Comparison of ENCODE assay signal across 26 cellular contexts in genomic region chr10:27861781-27862180, GRCh38.
"Had no signal": no experiment of that assay in that cellular context is flagged by ENCODE, and none has a peak within 500 bp of the region (broad histone marks: within the 10 kb centered on the region; RNA-seq: fewer than 3 reads in every experiment).

No MANE protein-coding gene starts in this region.

- ATAC-seq: natural killer cell; psoas muscle; right lobe of liver; stimulated activated memory B cell treated with anti-CD40 and anti-IgM and Interleukin-4, amounts not matched to agents 10 μg/mL and 1 μg/mL and 100 μg/mL, for 72 hours; stimulated activated naive CD8-positive, alpha-beta T cell treated with anti-CD3 and anti-CD28 coated beads, Interleukin-15, amount 100 ng/mL, for 72 hours had no signal

- H3K36me3 ChIP-seq: left ventricle myocardium inferior, neural progenitor cell, neutrophil, right atrium auricular region, right lobe of liver, tibial nerve, vagina had no signal

- H3K4me3 ChIP-seq: left ventricle myocardium inferior, lung, neural progenitor cell, psoas muscle, right atrium auricular region, right lobe of liver, smooth muscle cell, tibial nerve, vagina had no signal

- H3K27me3 ChIP-seq: neutrophil, right atrium auricular region, right lobe of liver, tibial nerve, vagina had no signal

- DNase-seq: hypothalamus; immature natural killer cell; kidney; left ventricle myocardium inferior; mesendoderm; naive B cell; natural killer cell; nephron progenitor cell; occipital lobe; psoas muscle; right lobe of liver; stimulated activated CD4-positive, alpha-beta T cell treated with anti-CD3 and anti-CD28 coated beads, Interleukin-1b, Interleukin-23, amount 100 ng/mL, for 48 hours; stimulated activated CD4-positive, alpha-beta T cell treated with anti-CD3 and anti-CD28 coated beads, Interleukin-2, amount 100 ng/mL, for 48 hours; stimulated activated CD4-positive, alpha-beta T cell treated with anti-CD3 and anti-CD28 coated beads, Interleukin-4, amount 100 ng/mL, for 4 hours; stimulated activated CD8-positive, alpha-beta memory T cell treated with anti-CD3 and anti-CD28 coated beads, Interleukin-4, amount 100 ng/mL, for 48 hours; stimulated activated naive CD4-positive, alpha-beta T cell treated with Interleukin-2 at 50 U/mL for 16 hours; stimulated activated naive CD8-positive, alpha-beta T cell treated with anti-CD3 and anti-CD28 coated beads, Interleukin-15, amount 100 ng/mL, for 72 hours; substantia nigra had no signal

- H3K9me3 ChIP-seq: left ventricle myocardium inferior, neutrophil, psoas muscle, right atrium auricular region, right lobe of liver, tibial nerve, vagina had no signal
